In genomic region chr2:71455741-71456569, GRCh38 we compare ENCODE assay signal across 1 cellular context.
A peak's percentile ranks its signal among the peaks of the same experiment; 100 is the strongest.
TF ChIP-seq lines count a peak whose summit lies in the region.

No MANE protein-coding gene starts in this region.

TF ChIP-seq in H1, 55 proteins besides CTCF, POLR2A, EP300 and RAD21 (continued from another document):
- TF ChIP-seq ZNF274 (IDR thresholded peaks at IDR 0.05; ENCODE audit: borderline replicate concordance, extremely low read depth, low read length) (no peak), TEAD4 (IDR thresholded peaks at IDR 0.05; ENCODE audit: low read depth, low read length) (peak; percentile 69)
